Comparison of ENCODE assay signal across 13 cellular contexts in the genomic region with DNA sequence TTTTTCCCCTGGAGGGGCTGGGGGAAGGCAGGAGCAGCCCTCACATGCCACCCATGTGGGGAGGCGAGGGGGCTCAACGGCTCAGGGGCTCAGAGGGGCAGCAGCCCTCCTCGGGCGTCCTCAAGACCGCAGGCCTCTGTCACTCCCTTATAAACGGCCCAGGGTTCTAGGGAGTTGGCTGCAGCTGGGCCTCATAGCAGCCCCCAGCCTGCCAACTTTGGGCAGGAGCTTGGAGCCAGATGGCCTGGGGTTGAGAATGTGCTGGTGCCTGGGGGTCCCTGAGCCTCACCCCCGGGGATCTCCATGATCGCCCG. TPM values are rescaled to one million over a fixed set of nuclear protein-coding genes. Genes with fewer than 3 reads are reported as not detected.
DNase-seq lines count a peak whose midpoint lies in the region; ATAC-seq and TF ChIP-seq lines count a peak whose summit lies in the region.
"Had no signal": no experiment of that assay in that cellular context is flagged by ENCODE, and none has a peak within 500 bp of the region (broad histone marks: within the 10 kb centered on the region; RNA-seq: fewer than 3 reads in every experiment).

No MANE protein-coding gene starts in this region.

- peak overlapping the region; percentile 67 for H3K4me2 ChIP-seq in smooth muscle cell

- peak overlapping the region; percentile 21 for H3K27ac Mint-ChIP-seq in dendritic cell treated with granulocyte-macrophage colony-stimulating factor and Interleukin-4, amounts not matched to agents 40 ng/mL and 50 ng/mL, for 4 days
- H3K27ac Mint-ChIP-seq: activated naive CD8-positive, alpha-beta T cell treated with anti-CD3 and anti-CD28 coated beads for 36 hours; T-helper 2 cell treated with Interferon-gamma antibody and Interleukin-4, amounts not matched to agents 5 μg/mL and 100 μg/mL, for 36 hours had no signal

- H3F3A ChIP-seq in smooth muscle cell (ENCODE audit: low read depth) = no peaks in the 10 kb centered on the region

- peaks cover 12% of the 10 kb centered on the region; the same call in 1 of the 2 replicates for H3K9me3 ChIP-seq in NT2/D1 (ENCODE audit: insufficient read depth, low read length)
- H3K9me3 ChIP-seq in right lobe of liver = no peaks in the 10 kb centered on the region
- no peaks in the 10 kb centered on the region for H3K9me3 ChIP-seq in smooth muscle cell (replicated peaks; ENCODE audit: low read depth)
- H3K9me3 ChIP-seq in aorta (ENCODE audit: control insufficient read depth, low read length) = no peaks in the 10 kb centered on the region

- intact Hi-C loops in dendritic cell treated with granulocyte-macrophage colony-stimulating factor and Interleukin-4, amounts not matched to agents 40 ng/mL and 50 ng/mL, for 4 days (cut with micrococcal nuclease) = no loop called here
- intact Hi-C loops in right lobe of liver (cut with DNase I) = loop anchor here in 1 of 2 donors (5.0 kb wide), 1 partner anchor 38 kb away; no protein-coding TSS in a partner anchor
- intact Hi-C loops in aorta (cut with DNase I) = no loop called here

- H3K27me3 Mint-ChIP-seq in dendritic cell treated with granulocyte-macrophage colony-stimulating factor and Interleukin-4, amounts not matched to agents 40 ng/mL and 50 ng/mL, for 4 days = peaks cover 4% of the 10 kb centered on the region
- H3K27me3 Mint-ChIP-seq: activated naive CD8-positive, alpha-beta T cell treated with anti-CD3 and anti-CD28 coated beads for 36 hours had no signal

- peaks cover 9% of the 10 kb centered on the region for H3K9me3 Mint-ChIP-seq in dendritic cell treated with granulocyte-macrophage colony-stimulating factor and Interleukin-4, amounts not matched to agents 40 ng/mL and 50 ng/mL, for 4 days
- H3K9me3 Mint-ChIP-seq: activated naive CD8-positive, alpha-beta T cell treated with anti-CD3 and anti-CD28 coated beads for 36 hours had no signal

- DNase-seq in NT2/D1 (ENCODE audit: low read depth, low spot score) (no peak), right lobe of liver (peak in 1 of 3 donors; percentile 57), smooth muscle cell (lab: John Stamatoyannopoulos, UW; ENCODE audit: unreplicated experiment) (no peak), T-helper 9 cell (no peak), aorta (no peak)
- DNase-seq: activated naive CD8-positive, alpha-beta T cell treated with anti-CD3 and anti-CD28 coated beads for 36 hours; small intestine had no signal

- H3K27me3 ChIP-seq in NT2/D1 (ENCODE audit: insufficient read depth, insufficient read length) = no peaks in the 10 kb centered on the region
- H3K27me3 ChIP-seq in right lobe of liver = no peaks in the 10 kb centered on the region
- H3K27me3 ChIP-seq in smooth muscle cell (ENCODE audit: low read depth) = no peaks in the 10 kb centered on the region
- no peaks in the 10 kb centered on the region for H3K27me3 ChIP-seq in aorta (ENCODE audit: control insufficient read depth in 1 of 2, insufficient read depth in 2 of 2, low read length in 1 of 2)

- H3K9ac ChIP-seq in NT2/D1 (ENCODE audit: insufficient read length, low read depth) = peak overlapping the region; percentile 11
- peak overlapping the region; percentile 41 for H3K9ac ChIP-seq in smooth muscle cell (ENCODE audit: low read depth)

- no peaks in the 10 kb centered on the region for H3K79me2 ChIP-seq in smooth muscle cell (ENCODE audit: low read depth)

- TF ChIP-seq POLR2A in right lobe of liver (IDR thresholded peaks at IDR 0.05) = no peak

- H4K20me1 ChIP-seq in smooth muscle cell (ENCODE audit: low read depth) = no peaks in the 10 kb centered on the region

- ATAC-seq in right lobe of liver (no peak), GM21423 (IDR thresholded peaks at IDR 0.05; ENCODE audit: unreplicated experiment) (no peak), HG03460 (IDR thresholded peaks at IDR 0.05; ENCODE audit: unreplicated experiment) (no peak), aorta (ENCODE audit: low FRiP score) (no peak)

- peaks cover 18% of the 10 kb centered on the region for H3K4me1 Mint-ChIP-seq in dendritic cell treated with granulocyte-macrophage colony-stimulating factor and Interleukin-4, amounts not matched to agents 40 ng/mL and 50 ng/mL, for 4 days (ENCODE audit: low read depth)
- H3K4me1 Mint-ChIP-seq: activated naive CD8-positive, alpha-beta T cell treated with anti-CD3 and anti-CD28 coated beads for 36 hours had no signal

- TF ChIP-seq CTCF in right lobe of liver (IDR thresholded peaks at IDR 0.05) = no peak
- TF ChIP-seq CTCF in smooth muscle cell (IDR thresholded peaks at IDR 0.05; ENCODE audit: borderline replicate concordance, insufficient read depth, poor library complexity, severe bottlenecking) = no peak

- peak overlapping the region; percentile 93 to 100 (median 100) for H3K27ac ChIP-seq in right lobe of liver
- H3K27ac ChIP-seq in smooth muscle cell (ENCODE audit: low read depth) = peak overlapping the region; percentile 90
- no peak overlapping the region for H3K27ac ChIP-seq in aorta (ENCODE audit: low read depth in 1 of 2, low read length in 2 of 2)

- no peaks in the 10 kb centered on the region for H3K36me3 Mint-ChIP-seq in dendritic cell treated with granulocyte-macrophage colony-stimulating factor and Interleukin-4, amounts not matched to agents 40 ng/mL and 50 ng/mL, for 4 days (ENCODE audit: low read depth)
- H3K36me3 Mint-ChIP-seq: activated naive CD8-positive, alpha-beta T cell treated with anti-CD3 and anti-CD28 coated beads for 36 hours had no signal

- H3K4me3 Mint-ChIP-seq in dendritic cell treated with granulocyte-macrophage colony-stimulating factor and Interleukin-4, amounts not matched to agents 40 ng/mL and 50 ng/mL, for 4 days = no peak overlapping the region
- H3K4me3 Mint-ChIP-seq: activated naive CD8-positive, alpha-beta T cell treated with anti-CD3 and anti-CD28 coated beads for 36 hours; T-helper 2 cell treated with Interferon-gamma antibody and Interleukin-4, amounts not matched to agents 5 μg/mL and 100 μg/mL, for 36 hours had no signal

- H3K4me3 ChIP-seq in NT2/D1 (ENCODE audit: insufficient read length, low read depth) (no peak overlapping the region), right lobe of liver (peak overlapping the region in 1 of 3 donors; percentile 48), smooth muscle cell (no peak overlapping the region), aorta (ENCODE audit: low read length in 2 of 2) (no peak overlapping the region)

- H3K4me1 ChIP-seq in NT2/D1 (ENCODE audit: insufficient read depth, insufficient read length) (peaks cover 18% of the 10 kb centered on the region), right lobe of liver (peaks cover 0 to 76% (median 31%) of the 10 kb centered on the region in 4 donors), smooth muscle cell (ENCODE audit: low read depth) (peaks cover 11% of the 10 kb centered on the region), aorta (ENCODE audit: control insufficient read depth in 1 of 2, insufficient read depth in 2 of 2, low read length in 2 of 2) (no peaks in the 10 kb centered on the region)

- H3K36me3 ChIP-seq in NT2/D1 (ENCODE audit: insufficient read depth, insufficient read length, low read length) = no peaks in the 10 kb centered on the region
- H3K36me3 ChIP-seq in right lobe of liver = no peaks in the 10 kb centered on the region
- H3K36me3 ChIP-seq in smooth muscle cell (ENCODE audit: low read depth) = no peaks in the 10 kb centered on the region
- H3K36me3 ChIP-seq in aorta (ENCODE audit: control insufficient read depth in 1 of 2, insufficient read depth in 2 of 2, low read length in 1 of 2) = no peaks in the 10 kb centered on the region

- H2AFZ ChIP-seq in smooth muscle cell (ENCODE audit: low read depth) = peak overlapping the region; percentile 40

- WGBS in right lobe of liver (ENCODE audit: insufficient coverage, low coverage, low lambda C conversion rate, missing lambda C conversion rate) = no CpG with 5 or more reads among the region's 9 CpGs
- WGBS in smooth muscle cell (ENCODE audit: low lambda C conversion rate) = 65% methylated on average over 9 of the region's 9 CpGs
- 85 to 91% methylated on average over 9 of the region's 9 CpGs for WGBS in aorta, 2 donors

RNA-seq across cellular contexts. Expression of a gene that starts 51.0 kb away (rescaled TPM):
- total RNA-seq in right lobe of liver (10 to 100 TPM in 4 of 6 experiments, not detected in 2; 17.4 to 91.1 (median 42.6) TPM), smooth muscle cell (not detected in 2 replicates), aorta (100 to 1,000 TPM; 119 to 181 TPM)
- polyA plus RNA-seq in smooth muscle cell (not detected in 2 replicates), aorta (not detected)
- total RNA-seq: G401 had no signal
- polyA plus RNA-seq: BJ, small intestine had no signal

Comparison
In these comparisons a context has a peak if more than half of its experiments do, and no peak if none do; other contexts are left out.
1. H3K27ac ChIP-seq: peak in right lobe of liver (3 of 3) and smooth muscle cell (single experiment); none in aorta (0 of 2).